Comparison of ENCODE assay signal across 1 cellular context in genomic region chr4:10584042-10584441, GRCh38.
A peak's percentile ranks its signal among the peaks of the same experiment; 100 is the strongest.
TF ChIP-seq lines count a peak whose summit lies in the region.

No MANE protein-coding gene starts in this region.

TF ChIP-seq in liver, 16 proteins besides CTCF, POLR2A, EP300 and RAD21 (continued from another document):
- TF ChIP-seq ATF3 (IDR thresholded peaks at IDR 0.05) = no peak
- no peak for TF ChIP-seq HNF4G (IDR thresholded peaks at IDR 0.05)
- peak; percentile 8 for TF ChIP-seq MAX (IDR thresholded peaks at IDR 0.05)
